In the genomic region with DNA sequence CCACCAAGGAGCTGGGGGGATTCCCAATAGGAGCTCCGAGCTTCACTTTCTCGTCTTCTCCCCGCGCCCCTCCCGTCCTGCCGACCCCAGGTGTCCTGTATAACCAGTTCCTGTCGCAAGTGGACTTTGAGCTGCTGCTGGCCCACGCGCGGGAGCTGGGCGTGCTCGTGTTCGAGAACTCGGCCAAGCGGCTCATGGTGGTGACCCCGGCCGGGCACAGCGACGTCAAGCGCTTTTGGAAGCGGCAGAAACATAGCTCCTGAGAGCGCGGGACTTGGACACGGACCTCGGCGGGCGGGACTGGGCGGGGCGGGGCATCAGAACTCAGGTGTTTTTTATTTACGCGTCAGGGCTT, we compare ENCODE assay signal across 8 cellular contexts. TPM values are rescaled to one million over a fixed set of nuclear protein-coding genes. Genes with fewer than 3 reads are reported as not detected.
DNase-seq lines count a peak whose midpoint lies in the region; ATAC-seq and TF ChIP-seq lines count a peak whose summit lies in the region.

No MANE protein-coding gene starts in this region.

- H3K27me3 ChIP-seq in SJSA1 (replicated peaks) (no peaks in the 10 kb centered on the region), gastroesophageal sphincter (no peaks in the 10 kb centered on the region), sigmoid colon (no peaks in the 10 kb centered on the region)

- 1 to 3% methylated on average over 6 to 11 of the region's 31 CpGs for WGBS in gastroesophageal sphincter (ENCODE audit: low coverage in 1 of 2), 2 donors
- 4 to 12% methylated on average over 31 of the region's 31 CpGs for WGBS in sigmoid colon, 2 donors

- H3K4me3 ChIP-seq in SJSA1 (peak overlapping the region; percentile 44), gastroesophageal sphincter (peak overlapping the region; percentile 40 to 68), sigmoid colon (peak overlapping the region; percentile 46 to 65 (median 56))

- DNase-seq in SJSA1 (ENCODE audit: low read depth in 1 of 2, low spot score in 2 of 2): no peak
- DNase-seq in sigmoid colon: no peak
- no peak for DNase-seq in HuH-7 (ENCODE audit: low spot score)
- no peak for DNase-seq in central memory CD4-positive, alpha-beta T cell
- DNase-seq in DMS 273 (lab: John Stamatoyannopoulos, UW; ENCODE audit: unreplicated experiment): no peak

- intact Hi-C loops in sigmoid colon (cut with DNase I): loop anchor here (1.0 to 2.0 kb wide), 3 partner anchors 37 to 159 kb away; no protein-coding TSS in a partner anchor

- TF ChIP-seq POLR2A in gastroesophageal sphincter (IDR thresholded peaks at IDR 0.05): no peak
- no peak for TF ChIP-seq POLR2A in sigmoid colon (IDR thresholded peaks at IDR 0.05)

- TF ChIP-seq CTCF in gastroesophageal sphincter (IDR thresholded peaks at IDR 0.05): no peak
- TF ChIP-seq CTCF in sigmoid colon (IDR thresholded peaks at IDR 0.05): no peak

- H3K27ac ChIP-seq in SJSA1: no peak overlapping the region
- peak overlapping the region; percentile 48 to 93 (median 92) for H3K27ac ChIP-seq in gastroesophageal sphincter
- H3K27ac ChIP-seq in sigmoid colon: peak overlapping the region; percentile 91 to 95 (median 92)

- no peak for TF ChIP-seq EP300 in gastroesophageal sphincter (IDR thresholded peaks at IDR 0.05)
- TF ChIP-seq EP300 in sigmoid colon (IDR thresholded peaks at IDR 0.05): no peak

- peaks cover 81% of the 10 kb centered on the region for H3K36me3 ChIP-seq in SJSA1
- peaks cover 0 to 62% of the 10 kb centered on the region in 2 donors for H3K36me3 ChIP-seq in gastroesophageal sphincter
- peaks cover 7 to 54% (median 21%) of the 10 kb centered on the region in 4 donors for H3K36me3 ChIP-seq in sigmoid colon

- no peaks in the 10 kb centered on the region for H3K9me3 ChIP-seq in SJSA1 (replicated peaks)
- no peaks in the 10 kb centered on the region for H3K9me3 ChIP-seq in gastroesophageal sphincter
- no peaks in the 10 kb centered on the region for H3K9me3 ChIP-seq in sigmoid colon

- H3K4me1 ChIP-seq in SJSA1 (replicated peaks): peaks cover 23% of the 10 kb centered on the region
- peaks cover 4 to 44% (median 25%) of the 10 kb centered on the region in 3 donors for H3K4me1 ChIP-seq in gastroesophageal sphincter
- H3K4me1 ChIP-seq in sigmoid colon: peaks cover 0 to 32% (median 28%) of the 10 kb centered on the region in 4 donors

- ATAC-seq in GM21367 (IDR thresholded peaks at IDR 0.05; ENCODE audit: unreplicated experiment) (peak; percentile 5), gastroesophageal sphincter (peak; percentile 72), HG03354 (IDR thresholded peaks at IDR 0.05; ENCODE audit: poor library complexity, severe bottlenecking, unreplicated experiment) (no peak)

RNA-seq across cellular contexts. Expression of gene VARS2, which starts 0.3 kb away (rescaled TPM):
- 21.2 and 28.9 TPM in 2 replicates for total RNA-seq in SJSA1 (2014; rRNA removed; shearing (Covaris generic))
- total RNA-seq in gastroesophageal sphincter (10 to 100 TPM in 3 of 4 donors, 1 to 10 TPM in 1; 9.7 to 16.5 (median 12.8) TPM), sigmoid colon (10 to 100 TPM in 1 of 4 donors, 1 to 10 TPM in 3; 6.7 to 13.0 (median 9.0) TPM)
- polyA plus RNA-seq in sigmoid colon: 10 to 100 TPM in 1 of 3 donors, 1 to 10 TPM in 2; 6.9 to 23.0 (median 7.8) TPM

RNA-seq across cellular contexts. Expression of gene GTF2H4, which starts 5.7 kb away (rescaled TPM):
- total RNA-seq in SJSA1 (2014; rRNA removed; shearing (Covaris generic)): 13.4 and 17.7 TPM in 2 replicates
- total RNA-seq in gastroesophageal sphincter (10 to 100 TPM in 3 of 4 donors, 1 to 10 TPM in 1; 9.4 to 16.4 (median 11.8) TPM), sigmoid colon (10 to 100 TPM in 2 of 4 donors, 1 to 10 TPM in 2; 7.7 to 28.5 (median 13.1) TPM)
- polyA plus RNA-seq in sigmoid colon: 10 to 100 TPM in 2 of 3 donors, 1 to 10 TPM in 1; 9.9 to 21.9 (median 12.6) TPM

RNA-seq across cellular contexts. Expression of gene SFTA2, which starts 18.3 kb away (rescaled TPM):
- total RNA-seq in SJSA1 (2014; rRNA removed; shearing (Covaris generic)): not detected in 2 replicates
- total RNA-seq in gastroesophageal sphincter: not detected
- total RNA-seq in sigmoid colon: not detected
- polyA plus RNA-seq in sigmoid colon: 1 to 10 TPM in 1 of 3 donors, not detected in 2; 3.6 TPM

RNA-seq across cellular contexts. Expression of gene MUCL3, which starts 27.1 kb away (rescaled TPM):
- total RNA-seq in SJSA1 (2014; rRNA removed; shearing (Covaris generic)): not detected in 2 replicates
- total RNA-seq in gastroesophageal sphincter (under 1 TPM in 1 of 4 donors, not detected in 3; 0.04 TPM), sigmoid colon (not detected)
- under 1 TPM in 1 of 3 donors, not detected in 2; under 0.01 TPM for polyA plus RNA-seq in sigmoid colon

RNA-seq across cellular contexts. Expression of gene DDR1, which starts 29.4 kb away (rescaled TPM):
- 17.0 and 18.2 TPM in 2 replicates for total RNA-seq in SJSA1 (2014; rRNA removed; shearing (Covaris generic))
- 10 to 100 TPM; 25.4 to 40.4 (median 30.9) TPM for total RNA-seq in gastroesophageal sphincter
- total RNA-seq in sigmoid colon: 10 to 100 TPM in 2 of 4 donors, 1 to 10 TPM in 2; 7.9 to 25.2 (median 13.6) TPM
- 100 to 1,000 TPM in 1 of 3 donors, 10 to 100 TPM in 2; 25.7 to 110 (median 27.0) TPM for polyA plus RNA-seq in sigmoid colon
